2 cellular contexts compared by ENCODE assay signal in the genomic region with DNA sequence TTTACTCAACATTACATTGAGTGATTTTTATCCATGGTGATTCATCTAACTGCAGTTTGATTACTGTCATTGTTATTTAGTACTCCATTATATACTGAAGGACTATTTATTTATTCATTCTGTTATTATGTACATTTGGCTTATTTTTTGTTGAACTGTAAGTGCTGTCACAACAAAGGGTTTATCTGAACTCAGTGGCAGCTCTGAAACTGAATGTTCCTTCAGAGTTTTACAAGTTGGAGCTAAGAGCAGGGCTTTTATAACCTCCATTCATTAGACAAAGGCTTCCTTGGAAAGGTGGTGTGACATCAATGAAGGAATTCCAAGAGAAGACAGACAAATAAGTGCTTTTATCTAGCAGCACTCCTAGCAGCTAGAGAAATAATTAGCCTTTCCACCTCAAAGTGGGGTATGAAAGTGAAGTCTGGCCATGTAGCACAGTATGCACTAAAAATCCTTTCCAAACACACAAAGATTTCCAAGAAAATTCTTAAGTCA.
TF ChIP-seq lines count a peak whose summit lies in the region.

No MANE protein-coding gene starts in this region.

TF ChIP-seq in GM23338, 12 proteins besides CTCF, POLR2A, EP300 and RAD21:
- TF ChIP-seq REST (IDR thresholded peaks at IDR 0.05; ENCODE audit: unreplicated experiment): no peak
- TF ChIP-seq STAT1 (IDR thresholded peaks at IDR 0.05; ENCODE audit: unreplicated experiment): no peak
- no peak for TF ChIP-seq ZNF331 (CRISPR knock-in tag; IDR thresholded peaks at IDR 0.05; ENCODE audit: low read depth)
- TF ChIP-seq, protein P1, sequence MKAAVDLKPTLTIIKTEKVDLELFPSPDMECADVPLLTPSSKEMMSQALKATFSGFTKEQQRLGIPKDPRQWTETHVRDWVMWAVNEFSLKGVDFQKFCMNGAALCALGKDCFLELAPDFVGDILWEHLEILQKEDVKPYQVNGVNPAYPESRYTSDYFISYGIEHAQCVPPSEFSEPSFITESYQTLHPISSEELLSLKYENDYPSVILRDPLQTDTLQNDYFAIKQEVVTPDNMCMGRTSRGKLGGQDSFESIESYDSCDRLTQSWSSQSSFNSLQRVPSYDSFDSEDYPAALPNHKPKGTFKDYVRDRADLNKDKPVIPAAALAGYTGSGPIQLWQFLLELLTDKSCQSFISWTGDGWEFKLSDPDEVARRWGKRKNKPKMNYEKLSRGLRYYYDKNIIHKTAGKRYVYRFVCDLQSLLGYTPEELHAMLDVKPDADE (IDR thresholded peaks at IDR 0.05): no peak

TF ChIP-seq in IMR-90, 13 proteins besides CTCF, POLR2A, EP300 and RAD21:
- TF ChIP-seq SMC3 (IDR thresholded peaks at IDR 0.05; ENCODE audit: low read depth, low read length) (no peak), NFE2L2 (IDR thresholded peaks at IDR 0.05; ENCODE audit: low read depth, low read length) (no peak), CEBPB (IDR thresholded peaks at IDR 0.05; ENCODE audit: low read depth, low read length) (no peak), BHLHE40 (IDR thresholded peaks at IDR 0.05; ENCODE audit: low read depth, low read length) (no peak), RCOR1 (IDR thresholded peaks at IDR 0.05; ENCODE audit: insufficient replicate concordance, low read length) (no peak), MAFK (IDR thresholded peaks at IDR 0.05; ENCODE audit: low read depth, low read length) (no peak), RFX5 (IDR thresholded peaks at IDR 0.05; ENCODE audit: low read depth, low read length) (no peak), USF2 (IDR thresholded peaks at IDR 0.05; ENCODE audit: low read depth, low read length) (no peak), CHD1 (IDR thresholded peaks at IDR 0.05; ENCODE audit: low read depth, low read length) (no peak), MAZ (IDR thresholded peaks at IDR 0.05; ENCODE audit: borderline replicate concordance, low read depth, low read length) (no peak), MXI1 (IDR thresholded peaks at IDR 0.05; ENCODE audit: borderline replicate concordance, low read depth, low read length) (no peak), FOS (IDR thresholded peaks at IDR 0.05; ENCODE audit: low read depth, low read length) (no peak)
- TF ChIP-seq, protein P2, sequence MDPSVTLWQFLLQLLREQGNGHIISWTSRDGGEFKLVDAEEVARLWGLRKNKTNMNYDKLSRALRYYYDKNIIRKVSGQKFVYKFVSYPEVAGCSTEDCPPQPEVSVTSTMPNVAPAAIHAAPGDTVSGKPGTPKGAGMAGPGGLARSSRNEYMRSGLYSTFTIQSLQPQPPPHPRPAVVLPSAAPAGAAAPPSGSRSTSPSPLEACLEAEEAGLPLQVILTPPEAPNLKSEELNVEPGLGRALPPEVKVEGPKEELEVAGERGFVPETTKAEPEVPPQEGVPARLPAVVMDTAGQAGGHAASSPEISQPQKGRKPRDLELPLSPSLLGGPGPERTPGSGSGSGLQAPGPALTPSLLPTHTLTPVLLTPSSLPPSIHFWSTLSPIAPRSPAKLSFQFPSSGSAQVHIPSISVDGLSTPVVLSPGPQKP (IDR thresholded peaks at IDR 0.05; ENCODE audit: borderline replicate concordance, low read depth, low read length): no peak
